ENCODE assay signal across 10 cellular contexts in genomic region chrX:102832661-102833060, GRCh38.
A peak's percentile ranks its signal among the peaks of the same experiment; 100 is the strongest.
DNase-seq lines count a peak whose midpoint lies in the region; TF ChIP-seq lines count a peak whose summit lies in the region.
"Had no signal": no experiment of that assay in that cellular context is flagged by ENCODE, and none has a peak within 500 bp of the region (broad histone marks: within the 10 kb centered on the region; RNA-seq: fewer than 3 reads in every experiment).

No MANE protein-coding gene starts in this region.

- H3K4me3 Mint-ChIP-seq in activated naive CD4-positive, alpha-beta T cell treated with anti-CD3 and anti-CD28 coated beads for 36 hours: no peak overlapping the region
- H3K4me3 Mint-ChIP-seq: activated CD4-positive, alpha-beta T cell treated with anti-CD3 and anti-CD28 coated beads, Interleukin-2, amount 10 ng/mL, durations not matched to agents 7 days and 5 days had no signal

- no peak for TF ChIP-seq CTCF in GM10266 (IDR thresholded peaks at IDR 0.05; ENCODE audit: control insufficient read depth, insufficient read depth, low read depth, missing control alignments)

- H3K9me3 Mint-ChIP-seq in activated naive CD4-positive, alpha-beta T cell treated with anti-CD3 and anti-CD28 coated beads for 36 hours: no peaks in the 10 kb centered on the region
- H3K9me3 Mint-ChIP-seq: activated CD4-positive, alpha-beta T cell treated with anti-CD3 and anti-CD28 coated beads, Interleukin-2, amount 10 ng/mL, durations not matched to agents 7 days and 5 days had no signal

- DNase-seq in AG08395 (ENCODE audit: low spot score) (peak; percentile 55), HK-2 (ENCODE audit: unreplicated experiment) (peak; percentile 26), anterior cingulate cortex (lab: John Stamatoyannopoulos, UW) (peak in 35 of 58 donors; percentile 0 to 36 (median 3)), iris pigment epithelial cell (ENCODE audit: low read depth) (peak; percentile 76), COR-L47 (lab: John Stamatoyannopoulos, UW) (no peak), mesenteric fat pad (ENCODE audit: low spot score) (no peak), GM10266 (ENCODE audit: extremely low spot score) (no peak)
- DNase-seq in activated naive CD4-positive, alpha-beta T cell treated with anti-CD3 and anti-CD28 coated beads for 36 hours: no peak
- DNase-seq: activated CD4-positive, alpha-beta T cell treated with anti-CD3 and anti-CD28 coated beads, Interleukin-2, amount 10 ng/mL, durations not matched to agents 7 days and 5 days; DND-41 had no signal

- H3K27me3 Mint-ChIP-seq in activated naive CD4-positive, alpha-beta T cell treated with anti-CD3 and anti-CD28 coated beads for 36 hours (ENCODE audit: low read depth): no peaks in the 10 kb centered on the region
- H3K27me3 Mint-ChIP-seq: activated CD4-positive, alpha-beta T cell treated with anti-CD3 and anti-CD28 coated beads, Interleukin-2, amount 10 ng/mL, durations not matched to agents 7 days and 5 days had no signal

- intact Hi-C loops in activated naive CD4-positive, alpha-beta T cell treated with anti-CD3 and anti-CD28 coated beads for 36 hours (cut with micrococcal nuclease): no loop called here

- H3K27ac Mint-ChIP-seq in activated naive CD4-positive, alpha-beta T cell treated with anti-CD3 and anti-CD28 coated beads for 36 hours: no peak overlapping the region
- H3K27ac Mint-ChIP-seq: activated CD4-positive, alpha-beta T cell treated with anti-CD3 and anti-CD28 coated beads, Interleukin-2, amount 10 ng/mL, durations not matched to agents 7 days and 5 days had no signal

- H3K36me3 Mint-ChIP-seq in activated naive CD4-positive, alpha-beta T cell treated with anti-CD3 and anti-CD28 coated beads for 36 hours (ENCODE audit: low read depth): peaks cover 6% of the 10 kb centered on the region

- CTCF ChIA-PET in activated naive CD4-positive, alpha-beta T cell treated with anti-CD3 and anti-CD28 coated beads for 36 hours (lab: Charles Lee): no interaction called here

- H3K4me1 Mint-ChIP-seq in activated naive CD4-positive, alpha-beta T cell treated with anti-CD3 and anti-CD28 coated beads for 36 hours (ENCODE audit: low read depth): no peaks in the 10 kb centered on the region
- H3K4me1 Mint-ChIP-seq: activated CD4-positive, alpha-beta T cell treated with anti-CD3 and anti-CD28 coated beads, Interleukin-2, amount 10 ng/mL, durations not matched to agents 7 days and 5 days had no signal

Comparison
In these comparisons a context has a peak if more than half of its experiments do, and no peak if none do; other contexts are left out.
1. DNase-seq: peak in AG08395 (single experiment), HK-2 (single experiment), anterior cingulate cortex (35 of 58) and iris pigment epithelial cell (single experiment); none in activated naive CD4-positive, alpha-beta T cell treated with anti-CD3 and anti-CD28 coated beads for 36 hours (single experiment), COR-L47 (single experiment), mesenteric fat pad (single experiment) and GM10266 (single experiment).